7 cellular contexts compared by ENCODE assay signal in genomic region chr4:165725352-165725751, GRCh38.
"Had no signal": no experiment of that assay in that cellular context is flagged by ENCODE, and none has a peak within 500 bp of the region (broad histone marks: within the 10 kb centered on the region; RNA-seq: fewer than 3 reads in every experiment).

No MANE protein-coding gene starts in this region.

- DNase-seq: GOT3, H9, HCEC 1CT, KBM-7 had no signal

- FAIRE-seq: H54 had no signal

- H3K4me3 Mint-ChIP-seq: IgD-negative memory B cell had no signal

- H3K27ac Mint-ChIP-seq: H9, IgD-negative memory B cell had no signal

- H3K36me3 Mint-ChIP-seq: IgD-negative memory B cell had no signal

- H3K9me3 Mint-ChIP-seq: H9 had no signal

- H3K27ac ChIP-seq: HL-60 had no signal

- H3K4me1 Mint-ChIP-seq: IgD-negative memory B cell had no signal

- H3K27me3 Mint-ChIP-seq: IgD-negative memory B cell had no signal
